In genomic region chr10:114499120-114499519, GRCh38 we compare ENCODE assay signal across 8 cellular contexts.
A peak's percentile ranks its signal among the peaks of the same experiment; 100 is the strongest.
DNase-seq lines count a peak whose midpoint lies in the region; ATAC-seq and TF ChIP-seq lines count a peak whose summit lies in the region.

No MANE protein-coding gene starts in this region.

- peaks cover 2% of the 10 kb centered on the region for H3K9me3 Mint-ChIP-seq in activated CD8-positive, alpha-beta memory T cell treated with anti-CD3 and anti-CD28 coated beads, Interleukin-2, amount 10 ng/mL, durations not matched to agents 7 days and 5 days (ENCODE audit: low read depth)
- H3K9me3 Mint-ChIP-seq in T-cell, result no peaks in the 10 kb centered on the region
- no peaks in the 10 kb centered on the region for H3K9me3 Mint-ChIP-seq in endothelial cell (ENCODE audit: unreplicated experiment)

- H3K4me3 ChIP-seq in spleen, result no peak overlapping the region

- WGBS in spleen, 5 donors, result 18 to 51% (median 20%) methylated on average over 2 of the region's 2 CpGs

- H3K27me3 Mint-ChIP-seq in activated CD8-positive, alpha-beta memory T cell treated with anti-CD3 and anti-CD28 coated beads, Interleukin-2, amount 10 ng/mL, durations not matched to agents 7 days and 5 days, result no peaks in the 10 kb centered on the region
- H3K27me3 Mint-ChIP-seq in T-cell, result no peaks in the 10 kb centered on the region
- H3K27me3 Mint-ChIP-seq in endothelial cell (ENCODE audit: unreplicated experiment), result peaks cover 5% of the 10 kb centered on the region

- intact Hi-C loops in spleen (cut with DNase I; ENCODE audit: low total_unique reads), result no loop called here

- H3K36me3 ChIP-seq in spleen, result peaks cover 0 to 7% (median 0%) of the 10 kb centered on the region in 6 donors

- TF ChIP-seq CTCF in spleen (IDR thresholded peaks at IDR 0.05 in 8 of 11, conservative IDR thresholded peaks at IDR 0.05 in 3 of 11) (no peak), endothelial cell (IDR thresholded peaks at IDR 0.05; ENCODE audit: unreplicated experiment) (no peak)

- CTCF ChIA-PET in activated CD8-positive, alpha-beta memory T cell treated with anti-CD3 and anti-CD28 coated beads, Interleukin-2, amount 10 ng/mL, durations not matched to agents 7 days and 5 days (lab: Charles Lee), result interaction anchor here (1.3 to 3.4 kb wide), 2 partner anchors 20 to 28 kb away, joined by 3 to 12 read pairs; no protein-coding TSS in a partner anchor
- CTCF ChIA-PET in T-cell (lab: Charles Lee), result interaction anchor here (0.6 to 1.3 kb wide), 4 partner anchors 11 to 19 kb away, joined by 3 to 4 read pairs (median 4); no protein-coding TSS in a partner anchor

- peak overlapping the region; percentile 5 to 90 (median 80) for H3K27ac ChIP-seq in spleen

- H3K4me1 Mint-ChIP-seq in activated CD8-positive, alpha-beta memory T cell treated with anti-CD3 and anti-CD28 coated beads, Interleukin-2, amount 10 ng/mL, durations not matched to agents 7 days and 5 days, result peaks cover 59% of the 10 kb centered on the region
- H3K4me1 Mint-ChIP-seq in T-cell, result peaks cover 91 to 93% (median 92%) of the 10 kb centered on the region in 3 donors
- peaks cover 16% of the 10 kb centered on the region for H3K4me1 Mint-ChIP-seq in endothelial cell (ENCODE audit: unreplicated experiment)

- no peak for DNase-seq in activated CD8-positive, alpha-beta memory T cell treated with anti-CD3 and anti-CD28 coated beads, Interleukin-2, amount 10 ng/mL, durations not matched to agents 7 days and 5 days
- DNase-seq in activated CD8-positive, alpha-beta memory T cell treated with anti-CD3 and anti-CD28 coated beads, Interleukin-2, amount 50 U/mL, for 48 hours, result no peak
- DNase-seq in T-cell, result no peak
- no peak for DNase-seq in spleen
- DNase-seq in cerebellum (ENCODE audit: low spot score), result no peak
- DNase-seq in endothelial cell (ENCODE audit: low spot score), result no peak
- DNase-seq in SKM-1 (lab: John Stamatoyannopoulos, UW; ENCODE audit: unreplicated experiment), result no peak

- peak overlapping the region; percentile 76 for H3K27ac Mint-ChIP-seq in activated CD8-positive, alpha-beta memory T cell treated with anti-CD3 and anti-CD28 coated beads, Interleukin-2, amount 10 ng/mL, durations not matched to agents 7 days and 5 days
- H3K27ac Mint-ChIP-seq in T-cell (peak overlapping the region; percentile 81 to 89), endothelial cell (ENCODE audit: unreplicated experiment) (no peak overlapping the region)

- ATAC-seq in activated CD8-positive, alpha-beta memory T cell treated with anti-CD3 and anti-CD28 coated beads, Interleukin-2, amount 10 ng/mL, durations not matched to agents 7 days and 5 days, result peak; percentile 22
- peak; percentile 20 for ATAC-seq in HG02759 (IDR thresholded peaks at IDR 0.05; ENCODE audit: unreplicated experiment)
- peak; percentile 10 to 36 (median 25) for ATAC-seq in T-cell (replicated peaks in 1 of 4)

- peaks cover 28% of the 10 kb centered on the region for H3K36me3 Mint-ChIP-seq in activated CD8-positive, alpha-beta memory T cell treated with anti-CD3 and anti-CD28 coated beads, Interleukin-2, amount 10 ng/mL, durations not matched to agents 7 days and 5 days
- H3K36me3 Mint-ChIP-seq in T-cell (peaks cover 36% of the 10 kb centered on the region), endothelial cell (ENCODE audit: low read depth, unreplicated experiment) (peaks cover 8% of the 10 kb centered on the region)

- TF ChIP-seq POLR2A in spleen (IDR thresholded peaks at IDR 0.05), result no peak

- POLR2A ChIA-PET in T-cell (lab: Charles Lee), result interaction anchor here (1.0 to 1.5 kb wide), 2 partner anchors 21 to 28 kb away, joined by 3 to 4 read pairs; no protein-coding TSS in a partner anchor

- peaks cover 0 to 81% (median 35%) of the 10 kb centered on the region in 6 donors for H3K4me1 ChIP-seq in spleen

- H3K27me3 ChIP-seq in spleen (replicated peaks in 1 of 7), result no peaks in the 10 kb centered on the region

- H3K9me3 ChIP-seq in spleen, result no peaks in the 10 kb centered on the region

- no peak overlapping the region for H3K4me3 Mint-ChIP-seq in activated CD8-positive, alpha-beta memory T cell treated with anti-CD3 and anti-CD28 coated beads, Interleukin-2, amount 10 ng/mL, durations not matched to agents 7 days and 5 days
- H3K4me3 Mint-ChIP-seq in T-cell (peak overlapping the region; percentile 42 to 56 (median 54)), endothelial cell (ENCODE audit: unreplicated experiment) (no peak overlapping the region)

Comparison
In these comparisons a context has a peak if more than half of its experiments do, and no peak if none do; other contexts are left out.
1. H3K4me3 Mint-ChIP-seq: peak in T-cell (3 of 3); none in activated CD8-positive, alpha-beta memory T cell treated with anti-CD3 and anti-CD28 coated beads, Interleukin-2, amount 10 ng/mL, durations not matched to agents 7 days and 5 days (single experiment) and endothelial cell (single experiment).
2. Peak in every context shown above with its lines, with median percentiles within 50 percentile points of each other: ATAC-seq.